In the genomic region with DNA sequence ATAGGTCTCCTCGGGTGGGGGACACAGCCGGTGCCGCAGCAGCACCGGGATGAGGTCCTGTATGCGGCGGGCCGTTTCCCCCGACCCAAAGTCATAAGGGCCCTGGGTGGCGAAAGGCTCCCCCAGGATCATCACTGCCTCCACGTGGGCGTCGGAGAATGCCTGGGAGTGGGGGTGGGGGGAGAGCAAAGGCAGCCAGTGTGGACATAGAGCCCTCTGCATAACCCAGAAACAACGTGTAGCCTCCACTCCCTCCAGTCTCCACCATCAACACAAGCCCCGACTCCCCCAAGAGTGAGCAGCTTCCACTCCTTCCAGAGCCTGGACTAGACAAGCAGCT, we compare ENCODE assay signal across 12 cellular contexts. TPM values are rescaled to one million over a fixed set of nuclear protein-coding genes. Genes with fewer than 3 reads are reported as not detected.
A peak's percentile ranks its signal among the peaks of the same experiment; 100 is the strongest.
DNase-seq lines count a peak whose midpoint lies in the region; ATAC-seq and TF ChIP-seq lines count a peak whose summit lies in the region.
"Had no signal": no experiment of that assay in that cellular context is flagged by ENCODE, and none has a peak within 500 bp of the region (broad histone marks: within the 10 kb centered on the region; RNA-seq: fewer than 3 reads in every experiment).

No MANE protein-coding gene starts in this region.

- no peaks in the 10 kb centered on the region for H3K9me3 Mint-ChIP-seq in stimulated activated naive CD8-positive, alpha-beta T cell treated with anti-CD3 and anti-CD28 coated beads, Interleukin-15, Interleukin-2, amounts not matched to agents 100 ng/mL and 50 ng/mL, for 24 hours
- H3K9me3 Mint-ChIP-seq: stimulated activated naive B cell treated with anti-CD40 and anti-IgM and Interleukin-4, amounts not matched to agents 10 μg/mL and 1 μg/mL and 100 μg/mL, for 72 hours had no signal

- H3K9me3 ChIP-seq in breast epithelium (no peaks in the 10 kb centered on the region), osteoblast (ENCODE audit: low read depth, low read length) (no peaks in the 10 kb centered on the region)

- intact Hi-C loops in breast epithelium (cut with DNase I; ENCODE audit: low total_unique reads): no loop called here

- H3K4me1 ChIP-seq in breast epithelium (peaks cover 5 to 6% of the 10 kb centered on the region in 2 donors), osteoblast (ENCODE audit: insufficient read depth, low read length) (peaks cover 23% of the 10 kb centered on the region)

- peaks cover 13% of the 10 kb centered on the region for H3K4me1 Mint-ChIP-seq in stimulated activated naive CD8-positive, alpha-beta T cell treated with anti-CD3 and anti-CD28 coated beads, Interleukin-15, Interleukin-2, amounts not matched to agents 100 ng/mL and 50 ng/mL, for 24 hours (ENCODE audit: low read depth)

- TF ChIP-seq POLR2A in breast epithelium (IDR thresholded peaks at IDR 0.05): no peak

- TF ChIP-seq CTCF in breast epithelium (IDR thresholded peaks at IDR 0.05) (no peak), osteoblast (IDR thresholded peaks at IDR 0.05; ENCODE audit: extremely low read depth, low read depth, low read length) (no peak), GM13976 (IDR thresholded peaks at IDR 0.05; ENCODE audit: borderline replicate concordance, control extremely low read depth, extremely low read depth, insufficient read depth, missing control alignments) (no peak)

- H3K4me3 ChIP-seq in breast epithelium (no peak overlapping the region), osteoblast (ENCODE audit: insufficient read depth, low read length) (no peak overlapping the region)
- H3K4me3 ChIP-seq: lung had no signal

- H3K27me3 ChIP-seq in breast epithelium (no peaks in the 10 kb centered on the region), osteoblast (ENCODE audit: insufficient read depth, low read length) (no peaks in the 10 kb centered on the region)

- H3K36me3 ChIP-seq in breast epithelium (no peaks in the 10 kb centered on the region), osteoblast (ENCODE audit: insufficient read depth, low read length) (peaks cover 16% of the 10 kb centered on the region)

- H3K4me3 Mint-ChIP-seq in stimulated activated naive CD8-positive, alpha-beta T cell treated with anti-CD3 and anti-CD28 coated beads, Interleukin-15, Interleukin-2, amounts not matched to agents 100 ng/mL and 50 ng/mL, for 24 hours: no peak overlapping the region
- H3K4me3 Mint-ChIP-seq: activated CD4-positive, alpha-beta T cell treated with anti-CD3 and anti-CD28 coated beads for 36 hours had no signal

- H4K20me1 ChIP-seq in osteoblast (ENCODE audit: insufficient read depth, low read length): peaks cover 22% of the 10 kb centered on the region

- peaks cover 3% of the 10 kb centered on the region for H3K36me3 Mint-ChIP-seq in stimulated activated naive CD8-positive, alpha-beta T cell treated with anti-CD3 and anti-CD28 coated beads, Interleukin-15, Interleukin-2, amounts not matched to agents 100 ng/mL and 50 ng/mL, for 24 hours (ENCODE audit: low read depth)

- no peak for ATAC-seq in stimulated activated naive CD8-positive, alpha-beta T cell treated with anti-CD3 and anti-CD28 coated beads, Interleukin-15, Interleukin-2, amounts not matched to agents 100 U/mL and 50 U/mL, for 24 hours
- ATAC-seq in HG03457 (IDR thresholded peaks at IDR 0.05; ENCODE audit: unreplicated experiment): no peak
- ATAC-seq: activated CD4-positive, alpha-beta T cell treated with anti-CD3 and anti-CD28 coated beads for 36 hours; HepG2; stimulated activated naive B cell treated with anti-CD40 and anti-IgM and Interleukin-4, amounts not matched to agents 10 μg/mL and 1 μg/mL and 100 μg/mL, for 72 hours had no signal

- H3K4me2 ChIP-seq in osteoblast (ENCODE audit: insufficient read depth, low read length): no peak overlapping the region

- peak overlapping the region; percentile 52 for H3K27ac Mint-ChIP-seq in stimulated activated naive CD8-positive, alpha-beta T cell treated with anti-CD3 and anti-CD28 coated beads, Interleukin-15, Interleukin-2, amounts not matched to agents 100 ng/mL and 50 ng/mL, for 24 hours

- H3K27ac ChIP-seq in breast epithelium (peak overlapping the region; percentile 87 to 91), osteoblast (ENCODE audit: low read depth, low read length) (no peak overlapping the region)

- no peak for DNase-seq in stimulated activated naive CD8-positive, alpha-beta T cell treated with anti-CD3 and anti-CD28 coated beads, Interleukin-15, Interleukin-2, amounts not matched to agents 100 U/mL and 50 U/mL, for 24 hours
- DNase-seq in breast epithelium (ENCODE audit: low spot score in 2 of 2) (no peak), osteoblast (ENCODE audit: insufficient read length, low spot score, missing footprints) (peak; percentile 74), GM13976 (ENCODE audit: low spot score) (no peak), GF-D8 (lab: John Stamatoyannopoulos, UW) (no peak)
- DNase-seq in activated CD4-positive, CD25-positive, alpha-beta regulatory T cell treated with anti-CD3 and anti-CD28 coated beads, Interleukin-2, amount 50 U/mL, for 72 hours: no peak
- DNase-seq: stimulated activated naive B cell treated with anti-CD40 and anti-IgM and Interleukin-4, amounts not matched to agents 10 μg/mL and 1 μg/mL and 100 μg/mL, for 72 hours had no signal

- peaks cover 31% of the 10 kb centered on the region for H3K79me2 ChIP-seq in osteoblast (ENCODE audit: insufficient read depth, low read length)

- in situ Hi-C loops in GM13976 (cut with MboI; ENCODE audit: low sequenced_read_pairs, unreplicated experiment): no loop called here

- no peaks in the 10 kb centered on the region for H3K27me3 Mint-ChIP-seq in stimulated activated naive CD8-positive, alpha-beta T cell treated with anti-CD3 and anti-CD28 coated beads, Interleukin-15, Interleukin-2, amounts not matched to agents 100 ng/mL and 50 ng/mL, for 24 hours
- H3K27me3 Mint-ChIP-seq: activated CD4-positive, alpha-beta T cell treated with anti-CD3 and anti-CD28 coated beads for 36 hours; stimulated activated naive B cell treated with anti-CD40 and anti-IgM and Interleukin-4, amounts not matched to agents 10 μg/mL and 1 μg/mL and 100 μg/mL, for 72 hours had no signal

- no peak overlapping the region for H2AFZ ChIP-seq in osteoblast (ENCODE audit: low read length)

RNA-seq across cellular contexts. Expression of gene NUMBL, which starts 1.7 kb away (rescaled TPM):
- total RNA-seq in breast epithelium (10 to 100 TPM; 24.6 to 34.7 (median 30.9) TPM), osteoblast (26.8 and 27.7 TPM in 2 replicates)

RNA-seq across cellular contexts. Expression of gene COQ8B, which starts 24.5 kb away (rescaled TPM):
- total RNA-seq in breast epithelium (10 to 100 TPM; 28.2 to 50.8 (median 45.7) TPM), osteoblast (32.9 and 34.2 TPM in 2 replicates)

RNA-seq across cellular contexts. Expression of gene ITPKC, which starts 24.7 kb away (rescaled TPM):
- 10 to 100 TPM; 41.8 to 71.6 (median 55.1) TPM for total RNA-seq in breast epithelium
- 9.8 and 10.0 TPM in 2 replicates for total RNA-seq in osteoblast

RNA-seq across cellular contexts. Expression of gene ACTMAP, which starts 58.1 kb away (rescaled TPM):
- total RNA-seq in breast epithelium (1 to 10 TPM; 2.6 to 3.2 (median 2.9) TPM), osteoblast (1.1 and 1.5 TPM in 2 replicates)

RNA-seq across cellular contexts. Expression of gene SNRPA, which starts 58.8 kb away (rescaled TPM):
- total RNA-seq in breast epithelium (10 to 100 TPM; 41.6 to 52.8 (median 52.1) TPM), osteoblast (20.6 and 32.1 TPM in 2 replicates)
